In genomic region chr7:127927339-127927679, GRCh38 we compare ENCODE assay signal across 21 cellular contexts.
DNase-seq lines count a peak whose midpoint lies in the region; ATAC-seq and TF ChIP-seq lines count a peak whose summit lies in the region.
"Had no signal": no experiment of that assay in that cellular context is flagged by ENCODE, and none has a peak within 500 bp of the region (broad histone marks: within the 10 kb centered on the region; RNA-seq: fewer than 3 reads in every experiment).

No MANE protein-coding gene starts in this region.

- H3K36me3 Mint-ChIP-seq in activated naive CD8-positive, alpha-beta T cell, result peaks cover 29% of the 10 kb centered on the region
- peaks cover 38% of the 10 kb centered on the region for H3K36me3 Mint-ChIP-seq in activated naive CD8-positive, alpha-beta T cell treated with anti-CD3 and anti-CD28 coated beads, Interleukin-2, amount 50 U/mL, for 24 hours (ENCODE audit: low read depth)

- intact Hi-C loops in upper lobe of right lung (cut with DNase I), result no loop called here
- intact Hi-C loops in left colon (cut with DNase I, micrococcal nuclease), result no loop called here

- no peak for DNase-seq in activated naive CD8-positive, alpha-beta T cell treated with anti-CD3 and anti-CD28 coated beads, Interleukin-2, amount 50 U/mL, for 24 hours
- DNase-seq in fibroblast of mammary gland (ENCODE audit: low read depth), result peak; percentile 44
- DNase-seq in upper lobe of right lung, result no peak
- no peak for DNase-seq in anterior cingulate cortex (lab: John Stamatoyannopoulos, UW)
- no peak for DNase-seq in left colon
- DNase-seq: ACHN; activated CD4-positive, alpha-beta T cell treated with anti-CD3 and anti-CD28 coated beads, Interleukin-2, amount 10 ng/mL, durations not matched to agents 24 days and 14 days; activated T-cell treated with anti-CD3 and anti-CD28 coated beads, Interleukin-2, amount 50 U/mL, for 1 hour; Calu3; cortex of kidney; esophagus squamous epithelium; KG1; lower lobe of right lung; NCI-H187; NCI-H748 treated with DMSO at 0.1 percent for 48 hours; stimulated activated naive B cell treated with anti-CD40 and anti-IgM and Interleukin-4, amounts not matched to agents 10 μg/mL and 1 μg/mL and 100 μg/mL, for 72 hours; T-helper 2 cell had no signal

- peaks cover 6% of the 10 kb centered on the region for H3K4me1 ChIP-seq in upper lobe of right lung

- H3K9me3 Mint-ChIP-seq in activated naive CD8-positive, alpha-beta T cell (ENCODE audit: low read depth), result no peaks in the 10 kb centered on the region
- no peaks in the 10 kb centered on the region for H3K9me3 Mint-ChIP-seq in activated naive CD8-positive, alpha-beta T cell treated with anti-CD3 and anti-CD28 coated beads, Interleukin-2, amount 50 U/mL, for 24 hours
- H3K9me3 Mint-ChIP-seq: activated CD4-positive, alpha-beta T cell treated with anti-CD3 and anti-CD28 coated beads, Interleukin-2, amount 10 ng/mL, durations not matched to agents 24 days and 14 days; stimulated activated naive B cell treated with anti-CD40 and anti-IgM and Interleukin-4, amounts not matched to agents 10 μg/mL and 1 μg/mL and 100 μg/mL, for 72 hours had no signal

- H3K36me3 ChIP-seq in upper lobe of right lung, result peaks cover 23% of the 10 kb centered on the region

- no peaks in the 10 kb centered on the region for H3K27me3 Mint-ChIP-seq in activated naive CD8-positive, alpha-beta T cell
- no peaks in the 10 kb centered on the region for H3K27me3 Mint-ChIP-seq in activated naive CD8-positive, alpha-beta T cell treated with anti-CD3 and anti-CD28 coated beads, Interleukin-2, amount 50 U/mL, for 24 hours
- H3K27me3 Mint-ChIP-seq: activated CD4-positive, alpha-beta T cell treated with anti-CD3 and anti-CD28 coated beads, Interleukin-2, amount 10 ng/mL, durations not matched to agents 24 days and 14 days; stimulated activated naive B cell treated with anti-CD40 and anti-IgM and Interleukin-4, amounts not matched to agents 10 μg/mL and 1 μg/mL and 100 μg/mL, for 72 hours had no signal

- H3K4me3 ChIP-seq in fibroblast of mammary gland (ENCODE audit: control insufficient read depth, low read depth, low read length) (no peak overlapping the region), upper lobe of right lung (no peak overlapping the region)
- H3K4me3 ChIP-seq: esophagus squamous epithelium, lower lobe of right lung had no signal

- H3K27ac ChIP-seq in upper lobe of right lung, result no peak overlapping the region
- H3K27ac ChIP-seq: esophagus squamous epithelium, lower lobe of right lung had no signal

- peaks cover 10% of the 10 kb centered on the region for H3K4me1 Mint-ChIP-seq in activated naive CD8-positive, alpha-beta T cell (ENCODE audit: low read depth)
- H3K4me1 Mint-ChIP-seq in activated naive CD8-positive, alpha-beta T cell treated with anti-CD3 and anti-CD28 coated beads, Interleukin-2, amount 50 U/mL, for 24 hours, result peaks cover 16% of the 10 kb centered on the region

- no peaks in the 10 kb centered on the region for H3K27me3 ChIP-seq in upper lobe of right lung
- H3K27me3 ChIP-seq: esophagus squamous epithelium had no signal

- H3K4me3 Mint-ChIP-seq in activated naive CD8-positive, alpha-beta T cell, result no peak overlapping the region
- no peak overlapping the region for H3K4me3 Mint-ChIP-seq in activated naive CD8-positive, alpha-beta T cell treated with anti-CD3 and anti-CD28 coated beads, Interleukin-2, amount 50 U/mL, for 24 hours
- H3K4me3 Mint-ChIP-seq: activated CD4-positive, alpha-beta T cell treated with anti-CD3 and anti-CD28 coated beads, Interleukin-2, amount 10 ng/mL, durations not matched to agents 24 days and 14 days; stimulated activated naive B cell treated with anti-CD40 and anti-IgM and Interleukin-4, amounts not matched to agents 10 μg/mL and 1 μg/mL and 100 μg/mL, for 72 hours had no signal

- H3K27ac Mint-ChIP-seq in activated naive CD8-positive, alpha-beta T cell, result peak overlapping the region; percentile 22
- H3K27ac Mint-ChIP-seq in activated naive CD8-positive, alpha-beta T cell treated with anti-CD3 and anti-CD28 coated beads, Interleukin-2, amount 50 U/mL, for 24 hours, result no peak overlapping the region
- H3K27ac Mint-ChIP-seq: activated CD4-positive, alpha-beta T cell treated with anti-CD3 and anti-CD28 coated beads, Interleukin-2, amount 10 ng/mL, durations not matched to agents 24 days and 14 days had no signal

- H3K9me3 ChIP-seq in upper lobe of right lung, result no peaks in the 10 kb centered on the region
- H3K9me3 ChIP-seq: esophagus squamous epithelium, lower lobe of right lung had no signal

- TF ChIP-seq CTCF in fibroblast of mammary gland (conservative IDR thresholded peaks at IDR 0.05; ENCODE audit: control insufficient read depth, insufficient read depth, low read depth, low read length), result no peak
- TF ChIP-seq CTCF in upper lobe of right lung (IDR thresholded peaks at IDR 0.05), result no peak

- no peak for ATAC-seq in activated naive CD8-positive, alpha-beta T cell treated with anti-CD3 and anti-CD28 coated beads, Interleukin-2, amount 50 U/mL, for 24 hours
- ATAC-seq in SK-N-SH treated with all-trans-retinoic acid at 6 μM for 48 hours, result peak; percentile 76
- peak; percentile 35 for ATAC-seq in upper lobe of right lung
- no peak for ATAC-seq in HG02970 (IDR thresholded peaks at IDR 0.05; ENCODE audit: low FRiP score, unreplicated experiment)
- no peak for ATAC-seq in left colon
- ATAC-seq: sciatic nerve had no signal

TF ChIP-seq in SK-N-SH treated with all-trans-retinoic acid at 6 μM for 48 hours, 23 proteins besides CTCF, POLR2A, EP300 and RAD21:
- no peak for TF ChIP-seq OSR1 (CRISPR knock-in tag; IDR thresholded peaks at IDR 0.05)
- no peak for TF ChIP-seq ZNF8 (CRISPR knock-in tag; IDR thresholded peaks at IDR 0.05)
- no peak for TF ChIP-seq ESRRG (CRISPR knock-in tag; IDR thresholded peaks at IDR 0.05)
- no peak for TF ChIP-seq ZFP3 (CRISPR knock-in tag; IDR thresholded peaks at IDR 0.05)
- no peak for TF ChIP-seq CSDC2 (CRISPR knock-in tag; IDR thresholded peaks at IDR 0.05)
- no peak for TF ChIP-seq RARB (CRISPR knock-in tag; IDR thresholded peaks at IDR 0.05)
- no peak for TF ChIP-seq TCF4 (CRISPR knock-in tag; IDR thresholded peaks at IDR 0.05; ENCODE audit: borderline replicate concordance)
- no peak for TF ChIP-seq ZNF70 (CRISPR knock-in tag; IDR thresholded peaks at IDR 0.05)
- TF ChIP-seq TOX (CRISPR knock-in tag; IDR thresholded peaks at IDR 0.05; ENCODE audit: borderline replicate concordance), result no peak
- TF ChIP-seq, protein P1, sequence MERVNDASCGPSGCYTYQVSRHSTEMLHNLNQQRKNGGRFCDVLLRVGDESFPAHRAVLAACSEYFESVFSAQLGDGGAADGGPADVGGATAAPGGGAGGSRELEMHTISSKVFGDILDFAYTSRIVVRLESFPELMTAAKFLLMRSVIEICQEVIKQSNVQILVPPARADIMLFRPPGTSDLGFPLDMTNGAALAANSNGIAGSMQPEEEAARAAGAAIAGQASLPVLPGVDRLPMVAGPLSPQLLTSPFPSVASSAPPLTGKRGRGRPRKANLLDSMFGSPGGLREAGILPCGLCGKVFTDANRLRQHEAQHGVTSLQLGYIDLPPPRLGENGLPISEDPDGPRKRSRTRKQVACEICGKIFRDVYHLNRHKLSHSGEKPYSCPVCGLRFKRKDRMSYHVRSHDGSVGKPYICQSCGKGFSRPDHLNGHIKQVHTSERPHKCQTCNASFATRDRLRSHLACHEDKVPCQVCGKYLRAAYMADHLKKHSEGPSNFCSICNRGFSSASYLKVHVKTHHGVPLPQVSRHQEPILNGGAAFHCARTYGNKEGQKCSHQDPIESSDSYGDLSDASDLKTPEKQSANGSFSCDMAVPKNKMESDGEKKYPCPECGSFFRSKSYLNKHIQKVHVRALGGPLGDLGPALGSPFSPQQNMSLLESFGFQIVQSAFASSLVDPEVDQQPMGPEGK (CRISPR knock-in tag; IDR thresholded peaks at IDR 0.05; ENCODE audit: borderline replicate concordance), result no peak
- no peak for TF ChIP-seq ARNTL (CRISPR knock-in tag; IDR thresholded peaks at IDR 0.05; ENCODE audit: borderline replicate concordance, low read depth)
- no peak for TF ChIP-seq POU6F1 (CRISPR knock-in tag; IDR thresholded peaks at IDR 0.05; ENCODE audit: borderline replicate concordance, low read depth)
- no peak for TF ChIP-seq SNAI2 (CRISPR knock-in tag; IDR thresholded peaks at IDR 0.05)
- TF ChIP-seq ISL1 (CRISPR knock-in tag; IDR thresholded peaks at IDR 0.05), result peak; percentile 63; the same call in 1 of the 2 replicates
- TF ChIP-seq BACH2 (CRISPR knock-in tag; IDR thresholded peaks at IDR 0.05; ENCODE audit: borderline replicate concordance), result no peak
- 0 out of 2 replicates have a peak, but pooled peaks have one; percentile 13 for TF ChIP-seq ZC3H10 (CRISPR knock-in tag; IDR thresholded peaks at IDR 0.05)
- no peak for TF ChIP-seq ZNF565 (CRISPR knock-in tag; conservative IDR thresholded peaks at IDR 0.05; ENCODE audit: low read depth)

Comparison
In these comparisons a context has a peak if more than half of its experiments do, and no peak if none do; other contexts are left out.
1. ATAC-seq: peak in SK-N-SH treated with all-trans-retinoic acid at 6 μM for 48 hours (single experiment) and upper lobe of right lung (single experiment); none in activated naive CD8-positive, alpha-beta T cell treated with anti-CD3 and anti-CD28 coated beads, Interleukin-2, amount 50 U/mL, for 24 hours (single experiment), HG02970 (single experiment) and left colon (single experiment).